In genomic region chr7:27143022-27143949, GRCh38 we compare ENCODE assay signal across 1 cellular context.
TF ChIP-seq lines count a peak whose summit lies in the region.

HOXA5 (minus strand) TSS chr7:27143681; CDS start chr7:27143607, 74 bp downstream.

TF ChIP-seq in GM12878, 131 proteins besides CTCF, POLR2A, EP300 and RAD21:
- TF ChIP-seq FOS (IDR thresholded peaks at IDR 0.05; ENCODE audit: borderline replicate concordance, extremely low read depth, insufficient read length) (no peak), SRF (IDR thresholded peaks at IDR 0.05; ENCODE audit: low read depth in 2 of 2, low read length in 2 of 2) (peak; percentile 40 to 68; a peak in 2 of 4 replicates)
